In genomic region chr1:87899746-87900145, GRCh38 we compare ENCODE assay signal across 26 cellular contexts.
"Had no signal": no experiment of that assay in that cellular context is flagged by ENCODE, and none has a peak within 500 bp of the region (broad histone marks: within the 10 kb centered on the region; RNA-seq: fewer than 3 reads in every experiment).

No MANE protein-coding gene starts in this region.

- ATAC-seq: effector memory CD8-positive, alpha-beta T cell; esophagus mucosa; foreskin keratinocyte; gastroesophageal sphincter; heart left ventricle; left lung; left ventricle myocardium superior had no signal

- H3K27ac ChIP-seq: colonic mucosa, epithelial cell of prostate, esophagus squamous epithelium, foreskin keratinocyte, gastroesophageal sphincter, heart left ventricle, left lung had no signal

- H3K4me3 ChIP-seq: colonic mucosa, esophagus squamous epithelium, gastroesophageal sphincter, heart left ventricle, hepatocyte, left lung, lung had no signal

- H3K27me3 ChIP-seq: colonic mucosa, esophagus squamous epithelium, foreskin keratinocyte, gastroesophageal sphincter, heart left ventricle, hepatocyte, left lung had no signal

- H3K9me3 ChIP-seq: colonic mucosa, esophagus squamous epithelium, gastroesophageal sphincter, heart left ventricle, left lung had no signal

- H3K4me1 ChIP-seq: colonic mucosa, esophagus squamous epithelium, foreskin keratinocyte had no signal

- DNase-seq: colonic mucosa; cortex of kidney; effector CD8-positive, alpha-beta T cell; effector memory CD8-positive, alpha-beta T cell; endodermal cell; erythroblast; esophagus squamous epithelium; foreskin keratinocyte; heart left ventricle; hypothalamus; immature natural killer cell; islet precursor cell; kidney; kidney glomerular epithelial cell; left lung; left ventricle myocardium superior; mammary epithelial cell; mesendoderm; midbrain; naive B cell had no signal

- FAIRE-seq: frontal cortex, kidney had no signal

- H3K36me3 ChIP-seq: colonic mucosa, esophagus squamous epithelium, gastroesophageal sphincter, heart left ventricle, left lung had no signal
